ENCODE assay signal across 1 cellular context in genomic region chr16:88711750-88712340, GRCh38.
TF ChIP-seq lines count a peak whose summit lies in the region.

No MANE protein-coding gene starts in this region.

TF ChIP-seq in GM23338, 12 proteins besides CTCF, POLR2A, EP300 and RAD21:
- TF ChIP-seq ZNF462 (CRISPR knock-in tag; IDR thresholded peaks at IDR 0.05) (no peak), POLR2AphosphoS5 (IDR thresholded peaks at IDR 0.05; ENCODE audit: low read depth) (no peak), STAT1 (IDR thresholded peaks at IDR 0.05; ENCODE audit: unreplicated experiment) (no peak), ZNF331 (CRISPR knock-in tag; IDR thresholded peaks at IDR 0.05; ENCODE audit: low read depth) (no peak), EZH2 (IDR thresholded peaks at IDR 0.05; ENCODE audit: low read depth, unreplicated experiment) (no peak), ETS1 (IDR thresholded peaks at IDR 0.05) (no peak), NANOG (IDR thresholded peaks at IDR 0.05; ENCODE audit: borderline replicate concordance) (no peak), JUNB (IDR thresholded peaks at IDR 0.05; ENCODE audit: unreplicated experiment) (no peak), ZNF114 (CRISPR knock-in tag; IDR thresholded peaks at IDR 0.05) (no peak), REST (IDR thresholded peaks at IDR 0.05; ENCODE audit: unreplicated experiment) (no peak), EZH2phosphoT487 (IDR thresholded peaks at IDR 0.05; ENCODE audit: unreplicated experiment) (no peak)
TF ChIP-seq in GM23338: peak in this region for 0.
